ENCODE assay signal across 8 cellular contexts in the genomic region with DNA sequence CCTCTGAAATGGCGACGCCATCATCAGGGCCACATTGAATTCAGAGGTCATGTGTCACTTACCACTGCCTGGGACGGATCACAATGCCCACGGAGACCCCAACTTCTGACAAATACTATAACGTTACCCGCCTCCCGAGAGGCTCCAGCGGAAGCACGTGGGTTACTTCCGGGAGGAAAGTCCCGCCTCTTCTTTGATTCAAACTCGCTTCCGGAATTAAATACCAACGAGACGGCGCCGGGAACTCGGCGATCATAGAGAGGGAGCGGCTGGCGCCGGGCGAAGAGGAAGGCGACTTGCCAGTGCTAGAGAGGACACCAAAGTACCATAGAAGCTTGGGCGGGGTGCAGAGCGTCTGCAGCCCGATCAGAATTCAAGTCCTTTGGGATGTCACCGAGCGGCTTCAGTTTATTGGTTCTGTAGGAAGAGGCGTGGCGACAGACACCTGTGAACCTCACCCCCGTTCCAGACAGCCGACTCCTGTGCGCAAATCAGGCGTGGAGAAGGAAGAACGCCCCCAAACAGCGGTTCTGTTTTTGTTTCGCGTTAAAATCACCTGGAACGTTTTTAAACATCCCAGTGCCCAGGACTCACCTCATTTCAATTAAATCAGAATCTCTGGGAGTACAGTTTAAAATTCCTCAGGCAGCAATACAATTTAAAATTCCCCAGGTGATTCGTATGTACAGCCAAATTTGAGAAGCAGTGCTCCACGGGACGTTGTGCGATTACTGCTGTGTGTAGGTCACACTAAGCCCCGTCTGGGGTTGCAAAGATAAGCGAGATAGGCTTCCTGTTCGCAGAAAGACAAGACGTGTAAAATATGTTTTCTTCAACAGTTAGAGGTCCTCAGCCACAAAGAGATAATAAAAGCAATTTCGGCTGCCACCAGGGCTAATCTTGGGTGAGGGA. TPM values are rescaled to one million over a fixed set of nuclear protein-coding genes. Genes with fewer than 3 reads are reported as not detected.
DNase-seq lines count a peak whose midpoint lies in the region; ATAC-seq, FAIRE-seq and TF ChIP-seq lines count a peak whose summit lies in the region.

A gene with protein sequence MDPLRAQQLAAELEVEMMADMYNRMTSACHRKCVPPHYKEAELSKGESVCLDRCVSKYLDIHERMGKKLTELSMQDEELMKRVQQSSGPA (minus strand): TSS at position 159 of the 912 bp plus-strand sequence. CDS start 565 bp downstream, outside the sequence.

- peaks cover 3% of the 10 kb centered on the region for H3K27me3 ChIP-seq in IMR-90 (ENCODE audit: control insufficient read depth, insufficient read depth, low read length)
- peaks cover 0 to 2% of the 10 kb centered on the region in 2 experiments for H3K27me3 ChIP-seq in endothelial cell of umbilical vein (ENCODE audit: control insufficient read depth in 2 of 2, insufficient read depth in 2 of 2, low read length in 2 of 2)

- H3K79me1 ChIP-seq in IMR-90 (ENCODE audit: low read depth in 1 of 2, low read length in 2 of 2): peaks cover 21 to 33% of the 10 kb centered on the region in 2 experiments

- peaks cover 18% of the 10 kb centered on the region for H3K79me2 ChIP-seq in endothelial cell of umbilical vein (ENCODE audit: control insufficient read depth, insufficient read depth, low read length)

- peak within 1 kb of the TSS; percentile 89 to 97 for H4K8ac ChIP-seq in IMR-90 (ENCODE audit: low read depth in 2 of 2, low read length in 2 of 2)

- peak within 1 kb of the TSS; percentile 98 for H3K14ac ChIP-seq in IMR-90 (replicated peaks; ENCODE audit: low read depth, low read length)

- peak; percentile 97 for ATAC-seq in GM21528 (IDR thresholded peaks at IDR 0.05; ENCODE audit: low FRiP score, unreplicated experiment)
- ATAC-seq in IMR-90 (ENCODE audit: low read depth): peak; percentile 98

- peak; percentile 96 for FAIRE-seq in endothelial cell of umbilical vein (lab: Jason Lieb, UNC)

- TF ChIP-seq CTCF in IMR-90 (conservative IDR thresholded peaks at IDR 0.05; ENCODE audit: low read depth, low read length): no peak
- TF ChIP-seq CTCF in endothelial cell of umbilical vein (IDR thresholded peaks at IDR 0.05; ENCODE audit: extremely low read depth in 1 of 2, insufficient read depth in 1 of 2, low read depth in 1 of 2, low read length in 2 of 2): no peak

- intact Hi-C loops in IMR-90 (cut with micrococcal nuclease): loop anchor here (1.0 kb wide), 1 partner anchor 110 kb away; no protein-coding TSS in a partner anchor
- intact Hi-C loops in endothelial cell of umbilical vein (cut with micrococcal nuclease): loop anchor here (1.0 kb wide), 3 partner anchors 35 to 126 kb away; a partner anchor contains a TSS

- H2BK5ac ChIP-seq in IMR-90 (ENCODE audit: low read depth, low read length, poor library complexity, severe bottlenecking): peak within 1 kb of the TSS; percentile 57

- H4K20me1 ChIP-seq in IMR-90 (ENCODE audit: insufficient read depth, low read length) (peaks cover 8% of the 10 kb centered on the region; the same call in 1 of the 2 replicates), endothelial cell of umbilical vein (replicated peaks; ENCODE audit: control insufficient read depth, extremely low read depth, insufficient read depth, low read length) (no peaks in the 10 kb centered on the region)

- H3K4me2 ChIP-seq in IMR-90 (ENCODE audit: low read depth, low read length) (peak within 1 kb of the TSS; percentile 94), endothelial cell of umbilical vein (ENCODE audit: insufficient read depth, low read length) (peak within 1 kb of the TSS; percentile 96)

- BruUV-seq in IMR-90 (replicated peaks; lab: Mats Ljungman, UMichigan) (no TSS peak), endothelial cell of umbilical vein (replicated peaks; lab: Mats Ljungman, UMichigan) (TSS peak; percentile 75)

- no peaks in the 10 kb centered on the region for H3K9me3 ChIP-seq in IMR-90 (ENCODE audit: control insufficient read depth, insufficient read depth, low read length)
- H3K9me3 ChIP-seq in endothelial cell of umbilical vein (replicated peaks; ENCODE audit: control insufficient read depth, insufficient read depth, low read length): no peaks in the 10 kb centered on the region

- peak within 1 kb of the TSS; percentile 91 for H3K4ac ChIP-seq in IMR-90 (ENCODE audit: low read depth, low read length)

- H3K27ac ChIP-seq in IMR-90 (ENCODE audit: insufficient read depth, low read length): peak within 1 kb of the TSS; percentile 78
- peak within 1 kb of the TSS; percentile 48 for H3K27ac ChIP-seq in endothelial cell of umbilical vein (ENCODE audit: insufficient read depth, low read depth, low read length)

- TF ChIP-seq POLR2A in IMR-90 (IDR thresholded peaks at IDR 0.05; ENCODE audit: low read depth, low read length) (peak; percentile 22; the same call in 1 of the 2 replicates), endothelial cell of umbilical vein (IDR thresholded peaks at IDR 0.05; ENCODE audit: low read depth, low read length) (peak; percentile 45)

- peak; percentile 98 for DNase-seq in DMS 273 (lab: John Stamatoyannopoulos, UW; ENCODE audit: unreplicated experiment)
- peak; percentile 95 for DNase-seq in IMR-90
- peak; percentile 99 for DNase-seq in OCI-M1 (lab: John Stamatoyannopoulos, UW)
- peak; percentile 93 for DNase-seq in activated T-cell treated with anti-CD3 and anti-CD28 coated beads for 24 hours (ENCODE audit: low read depth)
- peak; percentile 96 for DNase-seq in endothelial cell of umbilical vein (ENCODE audit: low read depth, low spot score)
- peak; percentile 98 for DNase-seq in midbrain (lab: John Stamatoyannopoulos, UW)
- DNase-seq in stimulated activated CD8-positive, alpha-beta memory T cell treated with anti-CD3 and anti-CD28 coated beads, Interleukin-2, amount 100 ng/mL, for 1 hour (ENCODE audit: low read depth in 2 of 2): peak; percentile 82 to 88

- no peak within 1 kb of the TSS for H3K18ac ChIP-seq in IMR-90 (ENCODE audit: low read depth, low read length)

- no peak within 1 kb of the TSS; the same call in 2 of the 3 replicates for H2BK15ac ChIP-seq in IMR-90 (ENCODE audit: low read depth, low read length)

- H3K4me3 ChIP-seq in IMR-90 (ENCODE audit: insufficient read depth, low read depth, low read length) (peak within 1 kb of the TSS; percentile 80), endothelial cell of umbilical vein (replicated peaks in 1 of 3; ENCODE audit: insufficient read depth in 1 of 3, low read depth in 1 of 3, low read length in 3 of 3) (peak within 1 kb of the TSS; percentile 53 to 74 (median 69))

- POLR2A ChIA-PET in IMR-90 (lab: Charles Lee; ENCODE audit: unreplicated experiment): interaction anchor here (0.7 kb wide), 1 partner anchor 114 kb away, joined by 4 read pairs; no protein-coding TSS in a partner anchor
- POLR2A ChIA-PET in endothelial cell of umbilical vein (lab: Charles Lee): interaction anchor here (1.5 kb wide), 1 partner anchor 110 kb away, joined by 3 read pairs; no protein-coding TSS in a partner anchor

- H4K91ac ChIP-seq in IMR-90 (ENCODE audit: insufficient read depth, low read depth, low read length): peak within 1 kb of the TSS; percentile 82

- WGBS in IMR-90 (ENCODE audit: extremely low coverage in 2 of 2, insufficient read length in 1 of 2), 2 experiments: 0% methylated on average over 39 of the region's 49 CpGs; no CpG with 5 or more reads in 1 of the 2 experiments

- TF ChIP-seq RAD21 in IMR-90 (IDR thresholded peaks at IDR 0.05; ENCODE audit: low read length): no peak

- peaks cover 4% of the 10 kb centered on the region; the same call in 1 of the 2 replicates for H3K36me3 ChIP-seq in IMR-90 (ENCODE audit: control insufficient read depth, insufficient read depth, low read length)
- H3K36me3 ChIP-seq in endothelial cell of umbilical vein (ENCODE audit: control insufficient read depth in 2 of 2, extremely low read depth in 1 of 2, insufficient read depth in 2 of 2, low read length in 2 of 2): peaks cover 2 to 6% of the 10 kb centered on the region in 2 experiments

- H3K9ac ChIP-seq in IMR-90 (ENCODE audit: low read depth, low read length) (peak within 1 kb of the TSS; percentile 92), endothelial cell of umbilical vein (replicated peaks; ENCODE audit: extremely low read depth, insufficient read depth, low read length) (peak within 1 kb of the TSS; percentile 69)

- H2AFZ ChIP-seq in IMR-90 (replicated peaks; ENCODE audit: low read length, poor library complexity): peak within 1 kb of the TSS; percentile 100
- H2AFZ ChIP-seq in endothelial cell of umbilical vein (ENCODE audit: low read depth, low read length): peak within 1 kb of the TSS; percentile 90

- in situ Hi-C loops in IMR-90 (cut with MboI; ENCODE audit: low sequenced_read_pairs): no loop called here

- peaks cover 5% of the 10 kb centered on the region; the same call in 1 of the 2 replicates for H3K4me1 ChIP-seq in IMR-90 (ENCODE audit: control insufficient read depth, insufficient read depth, low read length)
- peaks cover 21% of the 10 kb centered on the region for H3K4me1 ChIP-seq in endothelial cell of umbilical vein (ENCODE audit: control insufficient read depth, extremely low read depth, insufficient read depth, low read length)

- peak within 1 kb of the TSS; percentile 48; the same call in 1 of the 2 replicates for H2BK120ac ChIP-seq in IMR-90 (ENCODE audit: low read depth, low read length)

- no peaks in the 10 kb centered on the region for H3K9me1 ChIP-seq in IMR-90 (ENCODE audit: insufficient read depth, low read length)
- no peaks in the 10 kb centered on the region for H3K9me1 ChIP-seq in endothelial cell of umbilical vein (replicated peaks; ENCODE audit: control insufficient read depth, extremely low read depth, insufficient read depth, low read length)

- H4K5ac ChIP-seq in IMR-90 (ENCODE audit: low read depth, low read length): peak within 1 kb of the TSS; percentile 76

- CTCF ChIA-PET in IMR-90 (lab: Yijun Ruan, JAX): interaction anchor here (0.9 kb wide), 1 partner anchor 36 kb away, joined by 3 read pairs; no protein-coding TSS in a partner anchor
- CTCF ChIA-PET in endothelial cell of umbilical vein (lab: Charles Lee): interaction anchor here (1.0 to 10.9 kb wide), 7 partner anchors 15 to 185 kb away, joined by 3 to 316 read pairs (median 10); a partner anchor contains a TSS

- peak within 1 kb of the TSS; percentile 90 for H2AK9ac ChIP-seq in IMR-90 (replicated peaks; ENCODE audit: low read depth, low read length, poor library complexity)

- peak within 1 kb of the TSS; percentile 93 for H2AK5ac ChIP-seq in IMR-90 (ENCODE audit: low read depth, low read length)

- no peak within 1 kb of the TSS for H2BK20ac ChIP-seq in IMR-90 (ENCODE audit: low read depth, low read length)

- H3K23ac ChIP-seq in IMR-90 (ENCODE audit: low read depth, low read length): peak within 1 kb of the TSS; percentile 95

- H3K56ac ChIP-seq in IMR-90 (ENCODE audit: extremely low read depth, insufficient read depth, low read length): peak within 1 kb of the TSS; percentile 84

- dilution Hi-C loops in IMR-90 (cut with HindIII; ENCODE audit: low sequenced_read_pairs, unreplicated experiment): no loop called here
- dilution Hi-C loops in endothelial cell of umbilical vein (cut with MboI; ENCODE audit: extremely low pct_ligation_motif_present, low sequenced_read_pairs): no loop called here

RNA-seq across cellular contexts. Expression of the gene that starts here (rescaled TPM):
- total RNA-seq in IMR-90 (2012; rRNA removed) (70.0 and 96.8 TPM in 2 replicates), endothelial cell of umbilical vein (64.2 and 105 TPM in 2 replicates)
- polyA plus RNA-seq in IMR-90 (2012; rRNA removed) (135 and 148 TPM in 2 replicates), endothelial cell of umbilical vein (109 and 128 TPM in 2 replicates)
- polyA plus RNA-seq in IMR-90 (2012; cell fraction: cytosol; rRNA removed): 102 and 363 TPM in 2 replicates
- polyA plus RNA-seq in IMR-90 (2012; cell fraction: nucleus; rRNA removed; ENCODE audit: low replicate concordance): 26.0 and 35.1 TPM in 2 replicates
- 122 and 165 TPM in 2 replicates for polyA plus RNA-seq in endothelial cell of umbilical vein (2011; cell fraction: cytosol; rRNA removed)
- 43.4 and 47.7 TPM in 2 replicates for polyA plus RNA-seq in endothelial cell of umbilical vein (2011; cell fraction: nucleus; rRNA removed)
- polyA plus RNA-seq in endothelial cell of umbilical vein (2012): 97.8 and 133 TPM in 2 replicates
- polyA minus RNA-seq in endothelial cell of umbilical vein: 46.9 and 56.5 TPM in 2 replicates
- 16.3 TPM for polyA minus RNA-seq in endothelial cell of umbilical vein (2011; cell fraction: cytosol; rRNA and poly(A)+ RNA removed)
- 9.0 and 10.6 TPM in 2 replicates for polyA minus RNA-seq in endothelial cell of umbilical vein (2011; cell fraction: nucleus; rRNA and poly(A)+ RNA removed)

Comparison
In these comparisons a context has a peak if more than half of its experiments do, and no peak if none do; other contexts are left out.
1. Peak in every context shown above with its lines: DNase-seq, ATAC-seq, H3K4me3 ChIP-seq and H3K27ac ChIP-seq.